ENCODE assay signal across 27 cellular contexts in genomic region chr3:31425401-31425800, GRCh38.
"Had no signal": no experiment of that assay in that cellular context is flagged by ENCODE, and none has a peak within 500 bp of the region (broad histone marks: within the 10 kb centered on the region; RNA-seq: fewer than 3 reads in every experiment).

No MANE protein-coding gene starts in this region.

- H3K4me1 ChIP-seq: colonic mucosa, esophagus muscularis mucosa, foreskin keratinocyte, gastrocnemius medialis, gastroesophageal sphincter, heart left ventricle, heart right ventricle had no signal

- H3K36me3 ChIP-seq: colonic mucosa, esophagus muscularis mucosa, esophagus squamous epithelium, gastrocnemius medialis, gastroesophageal sphincter, heart left ventricle, heart right ventricle had no signal

- H3K9me3 ChIP-seq: colonic mucosa, esophagus muscularis mucosa, esophagus squamous epithelium, gastrocnemius medialis had no signal

- ATAC-seq: effector memory CD8-positive, alpha-beta T cell; esophagus mucosa; foreskin keratinocyte; gastrocnemius medialis; gastroesophageal sphincter; heart left ventricle; heart right ventricle had no signal

- H3K27me3 ChIP-seq: colonic mucosa, esophagus muscularis mucosa, esophagus squamous epithelium, gastrocnemius medialis, gastroesophageal sphincter, heart left ventricle, heart right ventricle had no signal

- DNase-seq: colonic mucosa; cortex of kidney; dermis blood vessel endothelial cell; dorsolateral prefrontal cortex; effector CD4-positive, alpha-beta T cell; effector CD8-positive, alpha-beta T cell; effector memory CD4-positive, alpha-beta T cell; effector memory CD8-positive, alpha-beta T cell; endodermal cell; erythroblast; esophagus squamous epithelium; foreskin fibroblast; foreskin keratinocyte; foreskin melanocyte; gastrocnemius medialis; glutamatergic neuron; head of caudate nucleus; heart left ventricle; heart right ventricle had no signal

- FAIRE-seq: endometrium, endothelial cell of umbilical vein, frontal cortex had no signal

- H3K27ac ChIP-seq: colonic mucosa, coronary artery, dorsolateral prefrontal cortex, epithelial cell of prostate, esophagus muscularis mucosa, esophagus squamous epithelium, foreskin keratinocyte, gastrocnemius medialis, gastroesophageal sphincter, heart left ventricle, heart right ventricle had no signal

- H3K4me3 ChIP-seq: colonic mucosa, coronary artery, dorsolateral prefrontal cortex, esophagus muscularis mucosa, esophagus squamous epithelium, gastrocnemius medialis, gastroesophageal sphincter, heart left ventricle, heart right ventricle had no signal
